16 cellular contexts compared by ENCODE assay signal in the genomic region with DNA sequence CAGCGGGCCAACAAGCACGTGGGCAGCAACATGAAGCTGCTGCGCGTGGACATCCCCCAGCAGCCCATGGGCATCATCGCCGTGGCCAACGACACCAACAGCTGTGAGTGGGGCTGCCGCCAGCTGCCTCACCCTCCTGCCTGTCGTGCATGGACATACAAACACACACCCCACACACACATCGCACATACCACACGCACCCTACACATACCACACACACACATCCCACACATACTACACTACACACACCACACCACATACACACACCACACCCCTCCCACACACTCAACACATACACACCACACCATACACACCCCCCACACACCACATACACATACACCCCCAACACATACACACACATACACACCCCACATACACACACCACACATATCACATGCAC. TPM values are rescaled to one million over a fixed set of nuclear protein-coding genes. Genes with fewer than 3 reads are reported as not detected.
"Had no signal": no experiment of that assay in that cellular context is flagged by ENCODE, and none has a peak within 500 bp of the region (broad histone marks: within the 10 kb centered on the region; RNA-seq: fewer than 3 reads in every experiment).

No MANE protein-coding gene starts in this region.

- DNase-seq: activated naive CD4-positive, alpha-beta T cell treated with anti-CD3 and anti-CD28 coated beads for 36 hours; heart right ventricle; left cardiac atrium; psoas muscle; sigmoid colon; stimulated activated CD4-positive, alpha-beta T cell treated with anti-CD3 and anti-CD28 coated beads, Interleukin-1b, Interleukin-23, amount 100 ng/mL, for 48 hours; thyroid gland had no signal

- H3K27ac Mint-ChIP-seq: activated naive CD4-positive, alpha-beta T cell treated with anti-CD3 and anti-CD28 coated beads for 36 hours; activated T-helper 17 cell treated with anti-CD3 and anti-CD28 coated beads, Interleukin-2, amount 50 U/mL, for 72 hours had no signal

- H3K27me3 Mint-ChIP-seq: activated T-helper 17 cell treated with anti-CD3 and anti-CD28 coated beads, Interleukin-2, amount 50 U/mL, for 72 hours had no signal

- FAIRE-seq: colon, frontal cortex had no signal

- H3K27ac ChIP-seq: heart right ventricle, psoas muscle, sigmoid colon, thyroid gland, vagina had no signal

- H3K4me1 Mint-ChIP-seq: activated T-helper 17 cell treated with anti-CD3 and anti-CD28 coated beads, Interleukin-2, amount 50 U/mL, for 72 hours; neural crest cell had no signal

- ATAC-seq: activated T-helper 17 cell treated with anti-CD3 and anti-CD28 coated beads, Interleukin-2, amount 50 U/mL, for 72 hours; esophagus mucosa; left cardiac atrium; psoas muscle had no signal

- H3K4me1 ChIP-seq: psoas muscle, vagina had no signal

- H3K27me3 ChIP-seq: heart right ventricle, sigmoid colon, thyroid gland, vagina had no signal

- H3K9me3 ChIP-seq: heart right ventricle, psoas muscle, sigmoid colon, thyroid gland, vagina had no signal

- H3K4me3 Mint-ChIP-seq: activated naive CD4-positive, alpha-beta T cell treated with anti-CD3 and anti-CD28 coated beads for 36 hours; activated T-helper 17 cell treated with anti-CD3 and anti-CD28 coated beads, Interleukin-2, amount 50 U/mL, for 72 hours; neural crest cell had no signal

- H3K9me3 Mint-ChIP-seq: activated naive CD4-positive, alpha-beta T cell treated with anti-CD3 and anti-CD28 coated beads for 36 hours; activated T-helper 17 cell treated with anti-CD3 and anti-CD28 coated beads, Interleukin-2, amount 50 U/mL, for 72 hours had no signal

- H3K4me3 ChIP-seq: heart right ventricle, lung, psoas muscle, sigmoid colon, thyroid gland, vagina had no signal

RNA-seq across cellular contexts. Expression of a gene that starts 25.2 kb away (rescaled TPM):
- total RNA-seq: sigmoid colon had no signal

RNA-seq across cellular contexts. Expression of a gene that starts 44.0 kb away (rescaled TPM):
- total RNA-seq: activated naive CD4-positive, alpha-beta T cell treated with anti-CD3 and anti-CD28 coated beads for 36 hours; activated T-helper 17 cell treated with anti-CD3 and anti-CD28 coated beads, Interleukin-2, amount 50 U/mL, for 72 hours; esophagus mucosa; frontal cortex; heart right ventricle; left cardiac atrium; lung; neural crest cell; osteocyte; psoas muscle; sigmoid colon; thyroid gland; vagina had no signal
- polyA plus RNA-seq: adipose tissue, heart right ventricle, lung, psoas muscle, sigmoid colon had no signal
